Comparison of ENCODE assay signal across 20 cellular contexts in genomic region chr7:46226860-46227259, GRCh38.
DNase-seq lines count a peak whose midpoint lies in the region; TF ChIP-seq lines count a peak whose summit lies in the region.
"Had no signal": no experiment of that assay in that cellular context is flagged by ENCODE, and none has a peak within 500 bp of the region (broad histone marks: within the 10 kb centered on the region; RNA-seq: fewer than 3 reads in every experiment).

No MANE protein-coding gene starts in this region.

- peak; percentile 21 for DNase-seq in EH (ENCODE audit: low read depth)
- peak; percentile 66 for DNase-seq in LHCN-M2 (ENCODE audit: low read depth)
- peak; percentile 46 for DNase-seq in astrocyte of the spinal cord (ENCODE audit: low read depth, low spot score)
- peak; percentile 76 for DNase-seq in iris pigment epithelial cell (ENCODE audit: low read depth)
- DNase-seq in DMS 273 treated with DMSO at 0.1 percent for 48 hours (lab: John Stamatoyannopoulos, UW), result no peak
- no peak for DNase-seq in ureter (ENCODE audit: low spot score)
- DNase-seq in NCI-H2171 (lab: John Stamatoyannopoulos, UW), result no peak
- no peak for DNase-seq in NCI-H446 treated with DMSO at 0.1 percent for 48 hours (lab: John Stamatoyannopoulos, UW)
- DNase-seq: ACHN; Calu3; CD4-positive, alpha-beta T cell; DND-41; GOT3; HFFc6; Kasumi-1; NCI-H1417; NCI-H2029 treated with DMSO at 0.1 percent for 48 hours; NCI-H345; Peyer's patch; SHP77 treated with DMSO at 0.1 percent for 48 hours had no signal

- in situ Hi-C loops in astrocyte of the spinal cord (cut with HindIII; ENCODE audit: low sequenced_read_pairs), result no loop called here

- TF ChIP-seq CTCF in astrocyte of the spinal cord (IDR thresholded peaks at IDR 0.05; ENCODE audit: low read depth, low read length), result no peak

- no peak overlapping the region for H3K4me3 ChIP-seq in astrocyte of the spinal cord (ENCODE audit: low read depth, low read length)
- H3K4me3 ChIP-seq: Peyer's patch had no signal

Comparison
In these comparisons a context has a peak if more than half of its experiments do, and no peak if none do; other contexts are left out.
1. DNase-seq: peak in EH (single experiment), LHCN-M2 (single experiment), astrocyte of the spinal cord (single experiment) and iris pigment epithelial cell (single experiment); none in DMS 273 treated with DMSO at 0.1 percent for 48 hours (single experiment), ureter (single experiment), NCI-H2171 (single experiment) and NCI-H446 treated with DMSO at 0.1 percent for 48 hours (single experiment).